8 cellular contexts compared by ENCODE assay signal in genomic region chr7:37448057-37448636, GRCh38. TPM values are rescaled to one million over a fixed set of nuclear protein-coding genes. Genes with fewer than 3 reads are reported as not detected.
DNase-seq lines count a peak whose midpoint lies in the region; ATAC-seq and TF ChIP-seq lines count a peak whose summit lies in the region.

No MANE protein-coding gene starts in this region.

- no peak for TF ChIP-seq EP300 in gastroesophageal sphincter (IDR thresholded peaks at IDR 0.05)

- ATAC-seq in activated CD4-positive, alpha-beta T cell treated with anti-CD3 and anti-CD28 coated beads for 36 hours, result peak; percentile 13
- ATAC-seq in HG03196 (IDR thresholded peaks at IDR 0.05; ENCODE audit: unreplicated experiment) (peak; percentile 18), gastroesophageal sphincter (peak; percentile 16)
- peak; percentile 36 to 44 for ATAC-seq in activated T-cell treated with anti-CD3 and anti-CD28 coated beads, Interleukin-2, amount 50 U/mL, for 72 hours (replicated peaks in 1 of 2)

- H3K36me3 ChIP-seq in gastroesophageal sphincter, result no peaks in the 10 kb centered on the region

- no peaks in the 10 kb centered on the region for H3K9me3 Mint-ChIP-seq in activated CD4-positive, alpha-beta T cell treated with anti-CD3 and anti-CD28 coated beads for 36 hours (ENCODE audit: low read depth)
- no peaks in the 10 kb centered on the region for H3K9me3 Mint-ChIP-seq in activated T-cell treated with anti-CD3 and anti-CD28 coated beads, Interleukin-2, amount 50 U/mL, for 72 hours
- H3K9me3 Mint-ChIP-seq in osteocyte (ENCODE audit: unreplicated experiment) (no peaks in the 10 kb centered on the region), HFFc6 (peaks cover 30% of the 10 kb centered on the region)

- H3K36me3 Mint-ChIP-seq in activated CD4-positive, alpha-beta T cell treated with anti-CD3 and anti-CD28 coated beads for 36 hours (ENCODE audit: low read depth), result peaks cover 22% of the 10 kb centered on the region
- peaks cover 6 to 11% of the 10 kb centered on the region in 2 donors for H3K36me3 Mint-ChIP-seq in activated T-cell treated with anti-CD3 and anti-CD28 coated beads, Interleukin-2, amount 50 U/mL, for 72 hours (ENCODE audit: insufficient read depth in 2 of 2)
- H3K36me3 Mint-ChIP-seq in osteocyte (ENCODE audit: unreplicated experiment) (no peaks in the 10 kb centered on the region), HFFc6 (ENCODE audit: low read depth) (no peaks in the 10 kb centered on the region)

- no peak for DNase-seq in activated CD4-positive, alpha-beta T cell treated with anti-CD3 and anti-CD28 coated beads for 36 hours
- no peak for DNase-seq in activated CD4-positive, alpha-beta T cell treated with anti-CD3 and anti-CD28 coated beads, Interleukin-2, amount 50 U/mL, for 1 hour
- peak; percentile 28 to 59 for DNase-seq in activated T-cell treated with anti-CD3 and anti-CD28 coated beads, Interleukin-2, amount 50 U/mL, for 72 hours
- DNase-seq in osteocyte (ENCODE audit: extremely low spot score, unreplicated experiment) (no peak), middle frontal gyrus (ENCODE audit: extremely low spot score, low spot score) (no peak), HFFc6 (no peak)

- peaks cover 0 to 28% (median 9%) of the 10 kb centered on the region in 3 donors for H3K4me1 ChIP-seq in gastroesophageal sphincter

- H3K27ac Mint-ChIP-seq in activated CD4-positive, alpha-beta T cell treated with anti-CD3 and anti-CD28 coated beads for 36 hours, result peak overlapping the region; percentile 98
- H3K27ac Mint-ChIP-seq in activated T-cell treated with anti-CD3 and anti-CD28 coated beads, Interleukin-2, amount 50 U/mL, for 72 hours, result peak overlapping the region; percentile 84
- H3K27ac Mint-ChIP-seq in osteocyte (ENCODE audit: unreplicated experiment) (no peak overlapping the region), HFFc6 (no peak overlapping the region)

- H3K4me3 ChIP-seq in gastroesophageal sphincter, result peak overlapping the region; percentile 52 to 87

- no peaks in the 10 kb centered on the region for H3K9me3 ChIP-seq in gastroesophageal sphincter

- intact Hi-C loops in activated CD4-positive, alpha-beta T cell treated with anti-CD3 and anti-CD28 coated beads for 36 hours (cut with DNase I, micrococcal nuclease), result loop anchor here (1.0 to 10.0 kb wide), 9 partner anchors 9 to 917 kb away; partner anchors contain the start of genes AOAH (in 1 of the 2) and STARD3NL (in 1 of the 2)

- TF ChIP-seq POLR2A in gastroesophageal sphincter (IDR thresholded peaks at IDR 0.05), result no peak

- H3K27me3 ChIP-seq in gastroesophageal sphincter, result peaks cover 51% of the 10 kb centered on the region

- H3K27me3 Mint-ChIP-seq in activated CD4-positive, alpha-beta T cell treated with anti-CD3 and anti-CD28 coated beads for 36 hours, result no peaks in the 10 kb centered on the region
- no peaks in the 10 kb centered on the region for H3K27me3 Mint-ChIP-seq in activated T-cell treated with anti-CD3 and anti-CD28 coated beads, Interleukin-2, amount 50 U/mL, for 72 hours (ENCODE audit: low read depth)
- peaks cover 73% of the 10 kb centered on the region for H3K27me3 Mint-ChIP-seq in osteocyte (ENCODE audit: unreplicated experiment)
- H3K27me3 Mint-ChIP-seq in HFFc6 (ENCODE audit: insufficient read depth), result no peaks in the 10 kb centered on the region; the same call in 1 of the 2 replicates

- peak overlapping the region; percentile 81 for H3K4me3 Mint-ChIP-seq in activated CD4-positive, alpha-beta T cell treated with anti-CD3 and anti-CD28 coated beads for 36 hours
- peak overlapping the region; percentile 94 to 96 for H3K4me3 Mint-ChIP-seq in activated T-cell treated with anti-CD3 and anti-CD28 coated beads, Interleukin-2, amount 50 U/mL, for 72 hours
- H3K4me3 Mint-ChIP-seq in osteocyte (ENCODE audit: unreplicated experiment), result peak overlapping the region; percentile 83
- H3K4me3 Mint-ChIP-seq in HFFc6, result no peak overlapping the region

- TF ChIP-seq CTCF in gastroesophageal sphincter (IDR thresholded peaks at IDR 0.05), result no peak
- no peak for TF ChIP-seq CTCF in osteocyte (IDR thresholded peaks at IDR 0.05)
- TF ChIP-seq CTCF in HFFc6 (IDR thresholded peaks at IDR 0.05), result no peak

- WGBS in gastroesophageal sphincter (ENCODE audit: low coverage in 1 of 2), 2 donors, result 0% methylated on average over 1 of the region's 62 CpGs; no CpG with 5 or more reads in 1 of the 2 donors

- H3K27ac ChIP-seq in gastroesophageal sphincter, result peak overlapping the region; percentile 36 to 91 (median 88)

- CTCF ChIA-PET in activated CD4-positive, alpha-beta T cell treated with anti-CD3 and anti-CD28 coated beads for 36 hours (lab: Charles Lee), result interaction anchor here (0.7 to 4.3 kb wide), 9 partner anchors 11 to 230 kb away, joined by 3 to 33 read pairs (median 4); no protein-coding TSS in a partner anchor

- peaks cover 58% of the 10 kb centered on the region for H3K4me1 Mint-ChIP-seq in activated CD4-positive, alpha-beta T cell treated with anti-CD3 and anti-CD28 coated beads for 36 hours
- H3K4me1 Mint-ChIP-seq in activated T-cell treated with anti-CD3 and anti-CD28 coated beads, Interleukin-2, amount 50 U/mL, for 72 hours (ENCODE audit: low read depth), result peaks cover 65% of the 10 kb centered on the region
- peaks cover 9% of the 10 kb centered on the region for H3K4me1 Mint-ChIP-seq in osteocyte (ENCODE audit: unreplicated experiment)
- H3K4me1 Mint-ChIP-seq in HFFc6 (ENCODE audit: low read depth), result no peaks in the 10 kb centered on the region

- POLR2A ChIA-PET in activated CD4-positive, alpha-beta T cell treated with anti-CD3 and anti-CD28 coated beads for 36 hours (lab: Charles Lee), result interaction anchor here (0.7 to 1.4 kb wide), 3 partner anchors 85 to 106 kb away, joined by 3 to 5 read pairs (median 3); no protein-coding TSS in a partner anchor

RNA-seq across cellular contexts. Expression of gene ELMO1, which starts 0.5 kb away (rescaled TPM):
- total RNA-seq in activated CD4-positive, alpha-beta T cell treated with anti-CD3 and anti-CD28 coated beads for 36 hours, result 100 to 1,000 TPM in 1 of 2 experiments, 10 to 100 TPM in 1; 96.2 to 173 TPM
- 100 to 1,000 TPM in 1 of 2 donors, 10 to 100 TPM in 1; 97.2 to 113 TPM for total RNA-seq in activated T-cell treated with anti-CD3 and anti-CD28 coated beads, Interleukin-2, amount 50 U/mL, for 72 hours
- total RNA-seq in gastroesophageal sphincter (10 to 100 TPM; 22.1 to 54.0 (median 42.7) TPM), osteocyte (not detected in 2 replicates)
- total RNA-seq in HFFc6 (2021; fragmentation: NEBNext Ultra II Directional; extraction: Animal tissue kit (Norgen Biotek cat#: 25700)), result not detected

Comparison
In these comparisons a context has a peak if more than half of its experiments do, and no peak if none do; other contexts are left out.
1. DNase-seq: peak in activated T-cell treated with anti-CD3 and anti-CD28 coated beads, Interleukin-2, amount 50 U/mL, for 72 hours (2 of 2); none in activated CD4-positive, alpha-beta T cell treated with anti-CD3 and anti-CD28 coated beads for 36 hours (single experiment), activated CD4-positive, alpha-beta T cell treated with anti-CD3 and anti-CD28 coated beads, Interleukin-2, amount 50 U/mL, for 1 hour (single experiment), osteocyte (single experiment), middle frontal gyrus (single experiment) and HFFc6 (single experiment).
2. H3K27ac Mint-ChIP-seq: peak in activated CD4-positive, alpha-beta T cell treated with anti-CD3 and anti-CD28 coated beads for 36 hours (single experiment) and activated T-cell treated with anti-CD3 and anti-CD28 coated beads, Interleukin-2, amount 50 U/mL, for 72 hours (single experiment); none in osteocyte (single experiment) and HFFc6 (single experiment).
3. RNA of gene ELMO1, which starts 0.5 kb away (total RNA-seq): 96.2 to 173 TPM in activated CD4-positive, alpha-beta T cell treated with anti-CD3 and anti-CD28 coated beads for 36 hours, 97.2 to 113 TPM in activated T-cell treated with anti-CD3 and anti-CD28 coated beads, Interleukin-2, amount 50 U/mL, for 72 hours and 22.1 to 54.0 TPM in gastroesophageal sphincter; not detected in osteocyte and not detected in HFFc6; every median in the first group is over 10 times any median in the second.
4. Peak in every context shown above with its lines, with median percentiles within 50 percentile points of each other: ATAC-seq.